ENCODE assay signal across 6 cellular contexts in the genomic region with DNA sequence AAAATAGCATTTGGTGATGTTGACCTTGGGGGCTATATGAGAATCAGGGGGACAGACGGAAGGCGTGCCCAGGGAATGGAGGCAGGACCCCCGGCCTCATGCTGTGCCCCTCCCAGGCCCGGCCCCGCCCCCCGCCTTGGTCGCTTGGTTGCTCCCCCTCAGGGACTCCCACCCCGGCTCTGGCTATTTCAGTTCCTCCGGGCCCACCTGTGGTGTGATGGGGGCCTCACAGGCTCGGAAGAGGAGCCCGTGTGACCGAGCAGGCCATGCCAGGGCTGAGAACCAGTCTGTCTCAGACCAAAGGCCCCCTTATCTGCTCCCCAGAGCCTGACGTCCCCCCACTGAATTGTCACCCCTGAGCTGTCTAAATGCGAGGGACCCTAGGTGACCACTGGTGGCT. TPM values are rescaled to one million over a fixed set of nuclear protein-coding genes. Genes with fewer than 3 reads are reported as not detected.
"Had no signal": no experiment of that assay in that cellular context is flagged by ENCODE, and none has a peak within 500 bp of the region (broad histone marks: within the 10 kb centered on the region; RNA-seq: fewer than 3 reads in every experiment).

No MANE protein-coding gene starts in this region.

RNA-seq across cellular contexts. Expression of gene GRAPL, which starts 4.4 kb away (rescaled TPM):
- total RNA-seq: hepatocyte, kidney epithelial cell, mammary epithelial cell, myocyte had no signal
- polyA plus RNA-seq: hepatocyte, immature natural killer cell, keratinocyte, mammary epithelial cell had no signal
